ENCODE assay signal across 16 cellular contexts in genomic region chr1:145953861-145954260, GRCh38. TPM values are rescaled to one million over a fixed set of nuclear protein-coding genes. Genes with fewer than 3 reads are reported as not detected.
A peak's percentile ranks its signal among the peaks of the same experiment; 100 is the strongest.
DNase-seq lines count a peak whose midpoint lies in the region; ATAC-seq and TF ChIP-seq lines count a peak whose summit lies in the region.
"Had no signal": no experiment of that assay in that cellular context is flagged by ENCODE, and none has a peak within 500 bp of the region (broad histone marks: within the 10 kb centered on the region; RNA-seq: fewer than 3 reads in every experiment).

No MANE protein-coding gene starts in this region.

- DNase-seq in CD4-positive, alpha-beta T cell: no peak
- DNase-seq in T-helper 17 cell: no peak
- DNase-seq in esophagus muscularis mucosa (ENCODE audit: extremely low spot score): no peak
- no peak for DNase-seq in NCI-H526 treated with DMSO at 0.1 percent for 48 hours (lab: John Stamatoyannopoulos, UW)
- DNase-seq in GM10266 (ENCODE audit: extremely low spot score): no peak
- no peak for DNase-seq in stimulated activated CD4-positive, alpha-beta T cell treated with anti-CD3 and anti-CD28 coated beads, Interleukin-15, amount 100 ng/mL, for 24 hours
- DNase-seq: H9, MV-4-11, NCI-H1417, NCI-H1930, SJCRH30 had no signal

- no peak overlapping the region for H3K4me2 ChIP-seq in neural cell (ENCODE audit: low read length)
- H3K4me2 ChIP-seq: A549 had no signal

- POLR2A ChIA-PET in CD4-positive, alpha-beta T cell (lab: Charles Lee): interaction anchor here (0.7 to 8.8 kb wide), 4 partner anchors 12 to 35 kb away, joined by 3 to 213 read pairs (median 45); partner anchors contain the start of genes ANKRD34A, PEX11B, POLR3GL and RBM8A

- CTCF ChIA-PET in CD4-positive, alpha-beta T cell (lab: Charles Lee): interaction anchor here (0.8 to 1.6 kb wide), 2 partner anchors 54 to 108 kb away, joined by 3 to 4 read pairs; partner anchors contain the start of gene NUDT17

- H3K9me3 ChIP-seq in CD4-positive, alpha-beta T cell (ENCODE audit: control insufficient read depth, low read length): no peaks in the 10 kb centered on the region
- H3K9me3 ChIP-seq in T-helper 17 cell (ENCODE audit: control insufficient read depth, low read length, poor library complexity, severe bottlenecking) (no peaks in the 10 kb centered on the region), esophagus muscularis mucosa (no peaks in the 10 kb centered on the region), neural cell (ENCODE audit: low read length) (no peaks in the 10 kb centered on the region)
- H3K9me3 ChIP-seq: A549, SJCRH30 had no signal

- peaks cover 43 to 80% (median 74%) of the 10 kb centered on the region in 4 donors for H3K4me1 ChIP-seq in esophagus muscularis mucosa

- H3K4me3 ChIP-seq in esophagus muscularis mucosa (no peak overlapping the region), neural cell (ENCODE audit: low read length) (peak overlapping the region; percentile 77)
- H3K4me3 ChIP-seq: A549, SJCRH30 had no signal

- H3K79me2 ChIP-seq in neural cell (replicated peaks; ENCODE audit: insufficient read depth, low read length): peaks cover 45% of the 10 kb centered on the region

- intact Hi-C loops in CD4-positive, alpha-beta T cell (cut with DNase I, micrococcal nuclease): loop anchor here in 1 of 2 experiments (2.0 kb wide), 1 partner anchor 19 kb away; no protein-coding TSS in a partner anchor
- intact Hi-C loops in esophagus muscularis mucosa (cut with DNase I): no loop called here

- H3K27ac ChIP-seq in CD4-positive, alpha-beta T cell (ENCODE audit: low read depth, low read length): no peak overlapping the region
- H3K27ac ChIP-seq in esophagus muscularis mucosa (replicated peaks in 1 of 4) (peak overlapping the region; percentile 4 to 98 (median 38)), neural cell (ENCODE audit: low read length) (no peak overlapping the region)
- H3K27ac ChIP-seq: A549, C4-2B, RWPE1, SJCRH30 had no signal

- TF ChIP-seq CTCF in CD4-positive, alpha-beta T cell (IDR thresholded peaks at IDR 0.05): no peak
- TF ChIP-seq CTCF in esophagus muscularis mucosa (IDR thresholded peaks at IDR 0.05) (no peak), neural cell (IDR thresholded peaks at IDR 0.05; ENCODE audit: poor library complexity, severe bottlenecking) (no peak), GM10266 (IDR thresholded peaks at IDR 0.05; ENCODE audit: control insufficient read depth, insufficient read depth, low read depth, missing control alignments) (no peak)

- no peaks in the 10 kb centered on the region for H3K9me3 Mint-ChIP-seq in CD4-positive, alpha-beta T cell
- H3K9me3 Mint-ChIP-seq: H9 had no signal

- TF ChIP-seq RAD21 in neural cell (conservative IDR thresholded peaks at IDR 0.05): no peak

- H4K20me1 ChIP-seq in neural cell (ENCODE audit: insufficient read depth): no peaks in the 10 kb centered on the region

- H3K27me3 ChIP-seq in CD4-positive, alpha-beta T cell (ENCODE audit: control insufficient read depth, insufficient read depth, low read length): no peaks in the 10 kb centered on the region
- H3K27me3 ChIP-seq in esophagus muscularis mucosa (no peaks in the 10 kb centered on the region), neural cell (ENCODE audit: insufficient read depth, low read depth, low read length) (no peaks in the 10 kb centered on the region)
- H3K27me3 ChIP-seq: SJCRH30 had no signal

- H3K36me3 Mint-ChIP-seq in CD4-positive, alpha-beta T cell (ENCODE audit: low read depth): peaks cover 52% of the 10 kb centered on the region
- peaks cover 8% of the 10 kb centered on the region for H3K36me3 Mint-ChIP-seq in T-helper 17 cell (ENCODE audit: low read depth)

- no peak overlapping the region for H2AFZ ChIP-seq in neural cell (ENCODE audit: low read depth, low read length)

- WGBS in esophagus muscularis mucosa: 78% methylated on average over 6 of the region's 6 CpGs

- no peak for ATAC-seq in CD4-positive, alpha-beta T cell (ENCODE audit: poor library complexity)
- ATAC-seq in T-helper 17 cell (no peak), GM18502 (IDR thresholded peaks at IDR 0.05; ENCODE audit: poor library complexity, unreplicated experiment) (no peak)
- ATAC-seq: A549 had no signal

- TF ChIP-seq POLR2A in esophagus muscularis mucosa (IDR thresholded peaks at IDR 0.05; ENCODE audit: low read depth): no peak

- TF ChIP-seq EP300 in esophagus muscularis mucosa (IDR thresholded peaks at IDR 0.05): no peak
- TF ChIP-seq EP300 in neural cell (conservative IDR thresholded peaks at IDR 0.05; ENCODE audit: poor library complexity, severe bottlenecking): no peak

- H3K36me3 ChIP-seq in esophagus muscularis mucosa (peaks cover 0 to 4% (median 2%) of the 10 kb centered on the region in 4 donors), neural cell (ENCODE audit: insufficient read depth, low read length) (no peaks in the 10 kb centered on the region)
- H3K36me3 ChIP-seq: SJCRH30 had no signal

- no peak overlapping the region for H3K9ac ChIP-seq in neural cell (ENCODE audit: low read length)

- H3K27ac Mint-ChIP-seq in CD4-positive, alpha-beta T cell: no peak overlapping the region
- no peak overlapping the region for H3K27ac Mint-ChIP-seq in T-helper 17 cell
- H3K27ac Mint-ChIP-seq: H9 had no signal

- no peaks in the 10 kb centered on the region for H3F3A ChIP-seq in neural cell (ENCODE audit: insufficient read depth, low read length, poor library complexity, severe bottlenecking)

- H3K9me2 ChIP-seq in neural cell (ENCODE audit: insufficient read depth, low read length): no peaks in the 10 kb centered on the region

- no peaks in the 10 kb centered on the region for H3K27me3 Mint-ChIP-seq in CD4-positive, alpha-beta T cell
- H3K27me3 Mint-ChIP-seq in T-helper 17 cell: no peaks in the 10 kb centered on the region

- peak overlapping the region; percentile 39 for H3K4me3 Mint-ChIP-seq in CD4-positive, alpha-beta T cell
- peak overlapping the region; percentile 67 for H3K4me3 Mint-ChIP-seq in T-helper 17 cell
- H3K4me3 Mint-ChIP-seq: H9 had no signal

- H3K4me1 Mint-ChIP-seq in CD4-positive, alpha-beta T cell (ENCODE audit: low read depth): peaks cover 82% of the 10 kb centered on the region
- H3K4me1 Mint-ChIP-seq in T-helper 17 cell: peaks cover 73% of the 10 kb centered on the region

TF ChIP-seq in neural cell, 6 proteins besides CTCF, POLR2A, EP300 and RAD21:
- no peak for TF ChIP-seq POLR2AphosphoS5 (IDR thresholded peaks at IDR 0.05)
- TF ChIP-seq EZH2 (IDR thresholded peaks at IDR 0.05; ENCODE audit: borderline replicate concordance, insufficient read depth, low read length, poor library complexity, severe bottlenecking): no peak
- TF ChIP-seq REST (IDR thresholded peaks at IDR 0.05; ENCODE audit: borderline replicate concordance): no peak
- TF ChIP-seq MXI1 (conservative IDR thresholded peaks at IDR 0.05; ENCODE audit: poor library complexity, severe bottlenecking): no peak
- no peak for TF ChIP-seq TAF1 (IDR thresholded peaks at IDR 0.05; ENCODE audit: low read depth)
- no peak for TF ChIP-seq SMC3 (conservative IDR thresholded peaks at IDR 0.05; ENCODE audit: poor library complexity)
TF ChIP-seq in neural cell: peak in this region for 0.

RNA-seq across cellular contexts. Expression of gene LIX1L, which starts 4.0 kb away (rescaled TPM):
- total RNA-seq in CD4-positive, alpha-beta T cell: 10 to 100 TPM; 21.4 to 21.5 TPM
- total RNA-seq in T-helper 17 cell (10 to 100 TPM; 36.6 to 44.1 TPM), esophagus muscularis mucosa (10 to 100 TPM; 33.2 to 55.0 (median 41.7) TPM)
- polyA plus RNA-seq in neural cell: 15.7 and 17.0 TPM in 2 replicates
- polyA minus RNA-seq in neural cell: 15.1 and 16.9 TPM in 2 replicates

RNA-seq across cellular contexts. Expression of gene ANKRD34A, which starts 10.5 kb away (rescaled TPM):
- under 1 TPM; 0.42 to 0.47 TPM for total RNA-seq in CD4-positive, alpha-beta T cell
- total RNA-seq in T-helper 17 cell: 1 to 10 TPM in 1 of 2 donors, under 1 TPM in 1; 0.70 to 1.7 TPM
- 1 to 10 TPM in 3 of 4 donors, under 1 TPM in 1; 0.66 to 1.7 (median 1.3) TPM for total RNA-seq in esophagus muscularis mucosa
- 0.16 and 1.7 TPM in 2 replicates for polyA plus RNA-seq in neural cell
- polyA minus RNA-seq in neural cell: 0.73 and 1.5 TPM in 2 replicates

RNA-seq across cellular contexts. Expression of gene POLR3GL, which starts 10.6 kb away (rescaled TPM):
- 10 to 100 TPM; 17.2 to 17.8 TPM for total RNA-seq in CD4-positive, alpha-beta T cell
- total RNA-seq in T-helper 17 cell (10 to 100 TPM; 22.2 to 24.1 TPM), esophagus muscularis mucosa (10 to 100 TPM; 29.0 to 41.5 (median 35.5) TPM)
- 37.5 and 38.6 TPM in 2 replicates for polyA plus RNA-seq in neural cell
- polyA minus RNA-seq in neural cell: 10.2 and 19.2 TPM in 2 replicates

RNA-seq across cellular contexts. Expression of gene RBM8A, which starts 26.6 kb away (rescaled TPM):
- total RNA-seq in CD4-positive, alpha-beta T cell: 100 to 1,000 TPM; 126 to 134 TPM
- total RNA-seq in T-helper 17 cell (100 to 1,000 TPM; 126 to 130 TPM), esophagus muscularis mucosa (100 to 1,000 TPM in 1 of 4 donors, 10 to 100 TPM in 3; 42.8 to 119 (median 69.7) TPM)
- 301 and 366 TPM in 2 replicates for polyA plus RNA-seq in neural cell
- polyA minus RNA-seq in neural cell: 194 and 274 TPM in 2 replicates

RNA-seq across cellular contexts. Expression of gene PEX11B, which starts 35.3 kb away (rescaled TPM):
- total RNA-seq in CD4-positive, alpha-beta T cell: 10 to 100 TPM; 11.6 to 13.2 TPM
- total RNA-seq in T-helper 17 cell (10 to 100 TPM; 15.7 TPM), esophagus muscularis mucosa (10 to 100 TPM; 18.3 to 21.2 (median 20.0) TPM)
- 49.5 and 52.4 TPM in 2 replicates for polyA plus RNA-seq in neural cell
- polyA minus RNA-seq in neural cell: 32.5 and 35.1 TPM in 2 replicates

Comparison
In these comparisons a context has a peak if more than half of its experiments do, and no peak if none do; other contexts are left out.
1. H3K27ac ChIP-seq: peak in esophagus muscularis mucosa (4 of 4); none in CD4-positive, alpha-beta T cell (single experiment) and neural cell (single experiment).